In genomic region chr5:138352071-138352721, GRCh38 we compare ENCODE assay signal across 8 cellular contexts. TPM values are rescaled to one million over a fixed set of nuclear protein-coding genes. Genes with fewer than 3 reads are reported as not detected.
DNase-seq lines count a peak whose midpoint lies in the region; ATAC-seq and TF ChIP-seq lines count a peak whose summit lies in the region.

Gene KDM3B (plus strand): TSS chr5:138352685. CDS start chr5:138352796, 111 bp downstream.

- intact Hi-C loops in T-helper 1 cell treated with Interleukin-12 subunit alpha and Interleukin-12 subunit beta and Interleukin-4 antibody, amounts not matched to agents 30 ng/mL and 1 ng/mL, for 36 hours (cut with micrococcal nuclease) = loop anchor here (1.0 to 5.0 kb wide), 7 partner anchors 14 to 1755 kb away; partner anchors contain the start of genes BRD8, CDC25C, EGR1 and FAM13B
- intact Hi-C loops in adrenal gland (cut with DNase I) (no loop called here), left cardiac atrium (cut with DNase I) (no loop called here), prostate gland (cut with DNase I) (no loop called here), upper lobe of right lung (cut with DNase I) (no loop called here)

- TF ChIP-seq POLR2A in adrenal gland (IDR thresholded peaks at IDR 0.05) = peak in 1 of 2 donors; percentile 5
- TF ChIP-seq POLR2A in prostate gland (IDR thresholded peaks at IDR 0.05) = no peak

- H3K27me3 ChIP-seq in adrenal gland (no peaks in the 10 kb centered on the region), prostate gland (replicated peaks; ENCODE audit: insufficient read depth) (no peaks in the 10 kb centered on the region), upper lobe of right lung (no peaks in the 10 kb centered on the region)

- H3K36me3 ChIP-seq in adrenal gland (replicated peaks in 1 of 2) = peaks cover 0 to 21% of the 10 kb centered on the region in 2 donors
- H3K36me3 ChIP-seq in prostate gland = no peaks in the 10 kb centered on the region
- peaks cover 19% of the 10 kb centered on the region for H3K36me3 ChIP-seq in upper lobe of right lung

- peak; percentile 76 for ATAC-seq in HG02642 (IDR thresholded peaks at IDR 0.05; ENCODE audit: poor library complexity, unreplicated experiment)
- ATAC-seq in left cardiac atrium = peak; percentile 79 to 90
- ATAC-seq in upper lobe of right lung = peak; percentile 98

- H3K4me3 ChIP-seq in adrenal gland (peak within 1 kb of the TSS; percentile 56 to 87 (median 74)), prostate gland (peak within 1 kb of the TSS; percentile 85 to 96), upper lobe of right lung (peak within 1 kb of the TSS; percentile 97)

- H3K4me1 ChIP-seq in adrenal gland (replicated peaks in 1 of 2) (peaks cover 25 to 34% of the 10 kb centered on the region in 2 donors), prostate gland (replicated peaks) (peaks cover 9% of the 10 kb centered on the region), upper lobe of right lung (peaks cover 21% of the 10 kb centered on the region)

- 6 to 57% (median 16%) methylated on average over 2 to 30 of the region's 30 CpGs for WGBS in adrenal gland, 4 donors
- WGBS in prostate gland = 19% methylated on average over 12 of the region's 30 CpGs

- H3K27ac ChIP-seq in adrenal gland = peak within 1 kb of the TSS; percentile 86 to 100 (median 92)
- H3K27ac ChIP-seq in prostate gland = peak within 1 kb of the TSS; percentile 88 to 99
- H3K27ac ChIP-seq in upper lobe of right lung = peak within 1 kb of the TSS; percentile 97

- DNase-seq in NCI-H128 (lab: John Stamatoyannopoulos, UW; ENCODE audit: unreplicated experiment) (peak; percentile 23), adrenal gland (peak; percentile 74 to 91 (median 85)), left cardiac atrium (peak; percentile 84), prostate gland (ENCODE audit: low spot score) (peak; percentile 61), upper lobe of right lung (peak; percentile 94)

- no peaks in the 10 kb centered on the region for H3K9me3 ChIP-seq in adrenal gland (replicated peaks in 1 of 3)
- no peaks in the 10 kb centered on the region for H3K9me3 ChIP-seq in prostate gland
- no peaks in the 10 kb centered on the region for H3K9me3 ChIP-seq in upper lobe of right lung

- TF ChIP-seq CTCF in GM12872 (IDR thresholded peaks at IDR 0.05; ENCODE audit: insufficient read depth, low read depth, low read length) (peak; percentile 99), adrenal gland (IDR thresholded peaks at IDR 0.05) (peak; percentile 94 to 100 (median 99)), prostate gland (IDR thresholded peaks at IDR 0.05) (peak; percentile 92 to 99 (median 96)), upper lobe of right lung (IDR thresholded peaks at IDR 0.05) (peak; percentile 92)

RNA-seq across cellular contexts. Expression of gene KDM3B, which starts in this region (rescaled TPM):
- total RNA-seq in T-helper 1 cell treated with Interleukin-12 subunit alpha and Interleukin-12 subunit beta and Interleukin-4 antibody, amounts not matched to agents 30 ng/mL and 1 ng/mL, for 36 hours = 63.9 and 68.5 TPM in 2 replicates
- total RNA-seq in adrenal gland (10 to 100 TPM; 38.8 to 68.4 (median 53.5) TPM), left cardiac atrium (10 to 100 TPM; 33.9 to 39.8 TPM), prostate gland (10 to 100 TPM; 61.2 to 85.1 TPM), upper lobe of right lung (60.6 TPM)
- 10 to 100 TPM; 23.2 to 35.2 (median 23.8) TPM for polyA plus RNA-seq in adrenal gland

Comparison
In these comparisons a context has a peak if more than half of its experiments do, and no peak if none do; other contexts are left out.
1. Peak in every context shown above with its lines: DNase-seq, ATAC-seq, H3K4me3 ChIP-seq and H3K27ac ChIP-seq.
2. DNase-seq: peak in every context shown above with its lines; median percentile 94 in upper lobe of right lung; 85 in adrenal gland; 84 in left cardiac atrium; 61 in prostate gland; 23 in NCI-H128.